ENCODE assay signal across 30 cellular contexts in the genomic region with DNA sequence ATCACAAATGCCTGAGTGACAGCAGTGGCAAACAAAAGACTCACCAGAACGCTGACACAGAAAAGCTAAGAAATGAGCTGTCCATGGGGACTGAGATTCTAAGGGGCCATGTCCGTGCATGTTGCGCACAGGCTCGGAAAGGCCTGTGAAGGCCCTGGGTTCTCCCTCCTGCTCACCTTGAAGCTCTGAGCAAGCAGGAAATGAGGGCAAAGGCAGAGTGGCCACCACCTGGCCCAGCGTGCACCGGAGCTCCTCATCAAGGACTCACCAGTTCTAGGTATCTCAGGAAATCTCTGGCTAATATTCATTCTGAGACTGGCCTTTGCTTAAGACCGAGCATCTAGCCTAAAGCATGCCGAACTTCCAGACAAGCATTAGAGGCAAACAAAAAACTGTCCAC.
"Had no signal": no experiment of that assay in that cellular context is flagged by ENCODE, and none has a peak within 500 bp of the region (broad histone marks: within the 10 kb centered on the region; RNA-seq: fewer than 3 reads in every experiment).

No MANE protein-coding gene starts in this region.

- H3K9me3 Mint-ChIP-seq: activated naive CD4-positive, alpha-beta T cell treated with anti-CD3 and anti-CD28 coated beads, Interleukin-2, amount 50 U/mL, for 72 hours; nephron; T-helper 2 cell treated with Interferon-gamma antibody and Interleukin-4, amounts not matched to agents 5 μg/mL and 100 μg/mL, for 36 hours had no signal

- H3K4me1 Mint-ChIP-seq: activated CD4-positive, alpha-beta T cell treated with anti-CD3 and anti-CD28 coated beads for 36 hours; activated CD8-positive, alpha-beta memory T cell treated with anti-CD3 and anti-CD28 coated beads, Interleukin-2, amount 10 ng/mL, durations not matched to agents 7 days and 5 days had no signal

- H3K4me3 Mint-ChIP-seq: activated CD4-positive, alpha-beta T cell treated with anti-CD3 and anti-CD28 coated beads for 36 hours; activated CD8-positive, alpha-beta memory T cell treated with anti-CD3 and anti-CD28 coated beads, Interleukin-2, amount 10 ng/mL, durations not matched to agents 7 days and 5 days; activated CD8-positive, alpha-beta T cell treated with anti-CD3 and anti-CD28 coated beads, Interleukin-2, amount 10 ng/mL, durations not matched to agents 7 days and 5 days; nephron; T-helper 2 cell treated with Interferon-gamma antibody and Interleukin-4, amounts not matched to agents 5 μg/mL and 100 μg/mL, for 36 hours had no signal

- DNase-seq: activated CD4-positive, alpha-beta T cell treated with anti-CD3 and anti-CD28 coated beads for 36 hours; activated CD4-positive, CD25-positive, alpha-beta regulatory T cell; activated CD8-positive, alpha-beta memory T cell treated with anti-CD3 and anti-CD28 coated beads, Interleukin-2, amount 10 ng/mL, durations not matched to agents 7 days and 5 days; activated CD8-positive, alpha-beta T cell treated with anti-CD3 and anti-CD28 coated beads, Interleukin-2, amount 10 ng/mL, durations not matched to agents 7 days and 5 days; activated naive CD4-positive, alpha-beta T cell; activated T-cell treated with anti-CD3 and anti-CD28 coated beads, Interleukin-2, amount 50 U/mL, for 48 hours; body of pancreas; cerebellar nuclear complex; colonic mucosa; effector memory CD4-positive, alpha-beta T cell; erythroblast; heart right ventricle; kidney glomerular epithelial cell; left ventricle myocardium inferior; pancreas; retina; stimulated activated CD4-positive, alpha-beta T cell treated with anti-CD3 and anti-CD28 coated beads, Interleukin-15, amount 100 ng/mL, for 24 hours; stimulated activated CD4-positive, alpha-beta T cell treated with anti-CD3 and anti-CD28 coated beads, Interleukin-2, amount 100 ng/mL, for 24 hours; stimulated activated naive CD4-positive, alpha-beta T cell; T-helper 1 cell; transverse colon had no signal

- H3K36me3 ChIP-seq: colonic mucosa, pancreas, prostate gland, transverse colon had no signal

- ATAC-seq: activated CD4-positive, alpha-beta T cell treated with anti-CD3 and anti-CD28 coated beads for 36 hours; activated CD8-positive, alpha-beta memory T cell treated with anti-CD3 and anti-CD28 coated beads, Interleukin-2, amount 10 ng/mL, durations not matched to agents 7 days and 5 days; activated CD8-positive, alpha-beta T cell treated with anti-CD3 and anti-CD28 coated beads, Interleukin-2, amount 10 ng/mL, durations not matched to agents 7 days and 5 days; activated naive CD4-positive, alpha-beta T cell treated with anti-CD3 and anti-CD28 coated beads, Interleukin-2, amount 50 U/mL, for 72 hours; body of pancreas; heart right ventricle; pancreas had no signal

- H3K4me2 ChIP-seq: smooth muscle cell had no signal

- H3K9me3 ChIP-seq: body of pancreas, colonic mucosa, heart right ventricle, left ventricle myocardium inferior, pancreas, prostate gland, suprapubic skin, transverse colon had no signal

- H3K27ac ChIP-seq: body of pancreas, colonic mucosa, dorsolateral prefrontal cortex, heart right ventricle, left ventricle myocardium inferior, pancreas, prostate gland, suprapubic skin, transverse colon had no signal

- H3K27ac Mint-ChIP-seq: activated CD4-positive, alpha-beta T cell treated with anti-CD3 and anti-CD28 coated beads for 36 hours; activated CD8-positive, alpha-beta memory T cell treated with anti-CD3 and anti-CD28 coated beads, Interleukin-2, amount 10 ng/mL, durations not matched to agents 7 days and 5 days; activated CD8-positive, alpha-beta T cell treated with anti-CD3 and anti-CD28 coated beads, Interleukin-2, amount 10 ng/mL, durations not matched to agents 7 days and 5 days; activated naive CD4-positive, alpha-beta T cell treated with anti-CD3 and anti-CD28 coated beads, Interleukin-2, amount 50 U/mL, for 72 hours; nephron; T-helper 2 cell treated with Interferon-gamma antibody and Interleukin-4, amounts not matched to agents 5 μg/mL and 100 μg/mL, for 36 hours had no signal

- H3K27me3 ChIP-seq: body of pancreas, colonic mucosa, dorsolateral prefrontal cortex, heart right ventricle, pancreas, suprapubic skin, transverse colon had no signal

- H3K4me1 ChIP-seq: body of pancreas, colonic mucosa, pancreas, prostate gland, suprapubic skin had no signal

- H3K4me3 ChIP-seq: body of pancreas, colonic mucosa, dorsolateral prefrontal cortex, heart right ventricle, left ventricle myocardium inferior, lung, pancreas, prostate gland, smooth muscle cell, suprapubic skin, transverse colon had no signal

- FAIRE-seq: pancreas, urothelium cell line had no signal

- H3K27me3 Mint-ChIP-seq: activated CD4-positive, alpha-beta T cell treated with anti-CD3 and anti-CD28 coated beads for 36 hours; activated CD8-positive, alpha-beta memory T cell treated with anti-CD3 and anti-CD28 coated beads, Interleukin-2, amount 10 ng/mL, durations not matched to agents 7 days and 5 days had no signal
